Comparison of ENCODE assay signal across 10 cellular contexts in the genomic region with DNA sequence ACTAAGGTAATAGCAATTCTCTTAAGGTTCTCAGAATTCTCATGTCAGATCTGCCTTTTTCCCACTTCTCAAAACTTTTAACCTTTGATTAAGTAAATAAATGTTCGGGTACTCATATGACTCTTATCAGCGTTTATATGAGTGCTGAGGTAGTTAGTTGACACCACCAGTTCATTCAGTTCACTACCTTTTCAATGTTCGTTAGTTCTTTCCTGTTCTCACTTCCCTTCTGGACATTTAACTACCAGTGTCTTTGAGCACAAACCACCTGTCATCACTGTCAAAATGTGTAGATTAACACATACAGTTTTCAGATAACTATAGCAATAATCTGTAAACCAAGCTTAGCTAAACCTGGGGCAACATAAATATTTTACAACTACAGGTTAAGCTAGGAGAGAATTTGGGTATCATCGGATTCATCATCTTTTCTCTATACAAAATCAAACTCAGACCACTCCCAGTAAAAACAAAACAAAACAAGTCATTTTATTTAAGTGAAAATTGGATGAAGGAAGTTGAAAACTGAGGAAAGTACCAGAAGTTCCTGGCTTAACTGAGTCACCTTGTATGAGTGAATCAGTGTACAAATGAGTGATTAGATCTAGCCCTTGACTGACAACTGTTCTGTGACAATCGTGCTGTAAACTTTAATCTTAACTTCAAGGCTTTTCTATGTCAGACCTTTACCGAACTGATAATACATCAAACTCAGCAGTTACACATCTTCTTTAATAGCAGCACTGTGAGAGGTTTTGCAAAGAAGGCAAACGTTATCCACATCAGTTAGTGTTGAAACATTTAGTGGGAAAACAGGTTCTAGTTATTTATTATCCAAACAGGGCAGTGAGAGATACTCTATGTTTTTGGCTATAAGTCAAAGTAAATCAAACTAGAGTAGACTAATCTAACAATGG.
DNase-seq lines count a peak whose midpoint lies in the region; ATAC-seq lines count a peak whose summit lies in the region.
"Had no signal": no experiment of that assay in that cellular context is flagged by ENCODE, and none has a peak within 500 bp of the region (broad histone marks: within the 10 kb centered on the region; RNA-seq: fewer than 3 reads in every experiment).

No MANE protein-coding gene starts in this region.

- H3K4me1 ChIP-seq in effector memory CD4-positive, alpha-beta T cell (ENCODE audit: control insufficient read depth, insufficient read depth, low read length, poor library complexity, severe bottlenecking): no peaks in the 10 kb centered on the region
- H3K4me1 ChIP-seq: right atrium auricular region, tibial nerve had no signal

- no peaks in the 10 kb centered on the region for H3K27me3 ChIP-seq in effector memory CD4-positive, alpha-beta T cell (replicated peaks; ENCODE audit: control insufficient read depth, insufficient read depth, low read length, poor library complexity, severe bottlenecking)
- H3K27me3 ChIP-seq: right atrium auricular region, tibial nerve had no signal

- H3K4me3 ChIP-seq in effector memory CD4-positive, alpha-beta T cell (ENCODE audit: insufficient read depth, low read depth, low read length, poor library complexity, severe bottlenecking): no peak overlapping the region
- H3K4me3 ChIP-seq: right atrium auricular region, tibial nerve had no signal

- peak overlapping the region; percentile 7 for H3K27ac Mint-ChIP-seq in memory B cell

- H3K9me3 Mint-ChIP-seq in memory B cell: no peaks in the 10 kb centered on the region

- H3K27ac ChIP-seq in effector memory CD4-positive, alpha-beta T cell (ENCODE audit: insufficient read depth, low read length, poor library complexity, severe bottlenecking): no peak overlapping the region
- H3K27ac ChIP-seq: right atrium auricular region, tibial nerve had no signal

- peaks cover 5% of the 10 kb centered on the region for H3K27me3 Mint-ChIP-seq in memory B cell

- H3K4me3 Mint-ChIP-seq in memory B cell: no peak overlapping the region

- peaks cover 5% of the 10 kb centered on the region for H3K4me1 Mint-ChIP-seq in memory B cell

- no peak for DNase-seq in memory B cell (ENCODE audit: low spot score in 2 of 2)
- DNase-seq in amygdala (lab: John Stamatoyannopoulos, UW): no peak
- DNase-seq in NCI-H1105 (lab: John Stamatoyannopoulos, UW): no peak
- DNase-seq in UCSD-AML1 (lab: John Stamatoyannopoulos, UW; ENCODE audit: unreplicated experiment): no peak
- DNase-seq in effector memory CD4-positive, alpha-beta T cell: no peak

- no peaks in the 10 kb centered on the region for H3K36me3 ChIP-seq in effector memory CD4-positive, alpha-beta T cell (ENCODE audit: control insufficient read depth, insufficient read depth, low read length)
- H3K36me3 ChIP-seq: right atrium auricular region, tibial nerve had no signal

- H3K36me3 Mint-ChIP-seq in memory B cell: no peaks in the 10 kb centered on the region

- no peaks in the 10 kb centered on the region for H3K9me3 ChIP-seq in effector memory CD4-positive, alpha-beta T cell (ENCODE audit: control insufficient read depth, low read length)
- H3K9me3 ChIP-seq: right atrium auricular region, tibial nerve had no signal

- ATAC-seq in GM18867 (IDR thresholded peaks at IDR 0.05; ENCODE audit: unreplicated experiment): peak; percentile 94
- ATAC-seq in GM21737 (IDR thresholded peaks at IDR 0.05; ENCODE audit: unreplicated experiment): peak; percentile 92
- ATAC-seq in HG03558 (IDR thresholded peaks at IDR 0.05; ENCODE audit: extremely low read depth, unreplicated experiment): peak; percentile 72
- ATAC-seq in memory B cell (ENCODE audit: low read depth): peak; percentile 45
